ENCODE assay signal across 1 cellular context in genomic region chr7:150399421-150399820, GRCh38.
TF ChIP-seq lines count a peak whose summit lies in the region.

No MANE protein-coding gene starts in this region.

TF ChIP-seq in WTC11, 78 proteins besides CTCF, POLR2A, EP300 and RAD21:
- TF ChIP-seq TP53 (CRISPR knock-in tag; IDR thresholded peaks at IDR 0.05) (no peak), CREM (CRISPR knock-in tag; IDR thresholded peaks at IDR 0.05) (no peak), E2F5 (CRISPR knock-in tag; IDR thresholded peaks at IDR 0.05) (no peak), JAZF1 (CRISPR knock-in tag; IDR thresholded peaks at IDR 0.05) (no peak), NR1H2 (CRISPR knock-in tag; IDR thresholded peaks at IDR 0.05) (no peak), OVOL2 (CRISPR knock-in tag; IDR thresholded peaks at IDR 0.05; ENCODE audit: borderline replicate concordance) (no peak), ZNF281 (CRISPR knock-in tag; IDR thresholded peaks at IDR 0.05) (no peak), CREB1 (CRISPR knock-in tag; IDR thresholded peaks at IDR 0.05) (no peak), FOXJ3 (CRISPR knock-in tag; IDR thresholded peaks at IDR 0.05; ENCODE audit: borderline replicate concordance) (no peak), NFATC4 (CRISPR knock-in tag; IDR thresholded peaks at IDR 0.05) (no peak), MYBL2 (CRISPR knock-in tag; IDR thresholded peaks at IDR 0.05) (no peak), JUN (CRISPR knock-in tag; IDR thresholded peaks at IDR 0.05) (no peak), ZNF396 (CRISPR knock-in tag; IDR thresholded peaks at IDR 0.05; ENCODE audit: borderline replicate concordance) (no peak)
- TF ChIP-seq, protein P1, sequence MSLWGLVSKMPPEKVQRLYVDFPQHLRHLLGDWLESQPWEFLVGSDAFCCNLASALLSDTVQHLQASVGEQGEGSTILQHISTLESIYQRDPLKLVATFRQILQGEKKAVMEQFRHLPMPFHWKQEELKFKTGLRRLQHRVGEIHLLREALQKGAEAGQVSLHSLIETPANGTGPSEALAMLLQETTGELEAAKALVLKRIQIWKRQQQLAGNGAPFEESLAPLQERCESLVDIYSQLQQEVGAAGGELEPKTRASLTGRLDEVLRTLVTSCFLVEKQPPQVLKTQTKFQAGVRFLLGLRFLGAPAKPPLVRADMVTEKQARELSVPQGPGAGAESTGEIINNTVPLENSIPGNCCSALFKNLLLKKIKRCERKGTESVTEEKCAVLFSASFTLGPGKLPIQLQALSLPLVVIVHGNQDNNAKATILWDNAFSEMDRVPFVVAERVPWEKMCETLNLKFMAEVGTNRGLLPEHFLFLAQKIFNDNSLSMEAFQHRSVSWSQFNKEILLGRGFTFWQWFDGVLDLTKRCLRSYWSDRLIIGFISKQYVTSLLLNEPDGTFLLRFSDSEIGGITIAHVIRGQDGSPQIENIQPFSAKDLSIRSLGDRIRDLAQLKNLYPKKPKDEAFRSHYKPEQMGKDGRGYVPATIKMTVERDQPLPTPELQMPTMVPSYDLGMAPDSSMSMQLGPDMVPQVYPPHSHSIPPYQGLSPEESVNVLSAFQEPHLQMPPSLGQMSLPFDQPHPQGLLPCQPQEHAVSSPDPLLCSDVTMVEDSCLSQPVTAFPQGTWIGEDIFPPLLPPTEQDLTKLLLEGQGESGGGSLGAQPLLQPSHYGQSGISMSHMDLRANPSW (CRISPR knock-in tag; conservative IDR thresholded peaks at IDR 0.05; ENCODE audit: low read depth): no peak
- TF ChIP-seq, protein P2, sequence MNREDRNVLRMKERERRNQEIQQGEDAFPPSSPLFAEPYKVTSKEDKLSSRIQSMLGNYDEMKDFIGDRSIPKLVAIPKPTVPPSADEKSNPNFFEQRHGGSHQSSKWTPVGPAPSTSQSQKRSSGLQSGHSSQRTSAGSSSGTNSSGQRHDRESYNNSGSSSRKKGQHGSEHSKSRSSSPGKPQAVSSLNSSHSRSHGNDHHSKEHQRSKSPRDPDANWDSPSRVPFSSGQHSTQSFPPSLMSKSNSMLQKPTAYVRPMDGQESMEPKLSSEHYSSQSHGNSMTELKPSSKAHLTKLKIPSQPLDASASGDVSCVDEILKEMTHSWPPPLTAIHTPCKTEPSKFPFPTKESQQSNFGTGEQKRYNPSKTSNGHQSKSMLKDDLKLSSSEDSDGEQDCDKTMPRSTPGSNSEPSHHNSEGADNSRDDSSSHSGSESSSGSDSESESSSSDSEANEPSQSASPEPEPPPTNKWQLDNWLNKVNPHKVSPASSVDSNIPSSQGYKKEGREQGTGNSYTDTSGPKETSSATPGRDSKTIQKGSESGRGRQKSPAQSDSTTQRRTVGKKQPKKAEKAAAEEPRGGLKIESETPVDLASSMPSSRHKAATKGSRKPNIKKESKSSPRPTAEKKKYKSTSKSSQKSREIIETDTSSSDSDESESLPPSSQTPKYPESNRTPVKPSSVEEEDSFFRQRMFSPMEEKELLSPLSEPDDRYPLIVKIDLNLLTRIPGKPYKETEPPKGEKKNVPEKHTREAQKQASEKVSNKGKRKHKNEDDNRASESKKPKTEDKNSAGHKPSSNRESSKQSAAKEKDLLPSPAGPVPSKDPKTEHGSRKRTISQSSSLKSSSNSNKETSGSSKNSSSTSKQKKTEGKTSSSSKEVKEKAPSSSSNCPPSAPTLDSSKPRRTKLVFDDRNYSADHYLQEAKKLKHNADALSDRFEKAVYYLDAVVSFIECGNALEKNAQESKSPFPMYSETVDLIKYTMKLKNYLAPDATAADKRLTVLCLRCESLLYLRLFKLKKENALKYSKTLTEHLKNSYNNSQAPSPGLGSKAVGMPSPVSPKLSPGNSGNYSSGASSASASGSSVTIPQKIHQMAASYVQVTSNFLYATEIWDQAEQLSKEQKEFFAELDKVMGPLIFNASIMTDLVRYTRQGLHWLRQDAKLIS (CRISPR knock-in tag; IDR thresholded peaks at IDR 0.05; ENCODE audit: borderline replicate concordance): no peak
- TF ChIP-seq, protein P3, sequence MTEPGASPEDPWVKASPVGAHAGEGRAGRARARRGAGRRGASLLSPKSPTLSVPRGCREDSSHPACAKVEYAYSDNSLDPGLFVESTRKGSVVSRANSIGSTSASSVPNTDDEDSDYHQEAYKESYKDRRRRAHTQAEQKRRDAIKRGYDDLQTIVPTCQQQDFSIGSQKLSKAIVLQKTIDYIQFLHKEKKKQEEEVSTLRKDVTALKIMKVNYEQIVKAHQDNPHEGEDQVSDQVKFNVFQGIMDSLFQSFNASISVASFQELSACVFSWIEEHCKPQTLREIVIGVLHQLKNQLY (CRISPR knock-in tag; IDR thresholded peaks at IDR 0.05): no peak
- TF ChIP-seq, protein P4, sequence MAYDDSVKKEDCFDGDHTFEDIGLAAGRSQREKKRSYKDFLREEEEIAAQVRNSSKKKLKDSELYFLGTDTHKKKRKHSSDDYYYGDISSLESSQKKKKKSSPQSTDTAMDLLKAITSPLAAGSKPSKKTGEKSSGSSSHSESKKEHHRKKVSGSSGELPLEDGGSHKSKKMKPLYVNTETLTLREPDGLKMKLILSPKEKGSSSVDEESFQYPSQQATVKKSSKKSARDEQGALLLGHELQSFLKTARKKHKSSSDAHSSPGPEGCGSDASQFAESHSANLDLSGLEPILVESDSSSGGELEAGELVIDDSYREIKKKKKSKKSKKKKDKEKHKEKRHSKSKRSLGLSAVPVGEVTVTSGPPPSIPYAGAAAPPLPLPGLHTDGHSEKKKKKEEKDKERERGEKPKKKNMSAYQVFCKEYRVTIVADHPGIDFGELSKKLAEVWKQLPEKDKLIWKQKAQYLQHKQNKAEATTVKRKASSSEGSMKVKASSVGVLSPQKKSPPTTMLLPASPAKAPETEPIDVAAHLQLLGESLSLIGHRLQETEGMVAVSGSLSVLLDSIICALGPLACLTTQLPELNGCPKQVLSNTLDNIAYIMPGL (CRISPR knock-in tag; IDR thresholded peaks at IDR 0.05): no peak
- TF ChIP-seq, protein P5, sequence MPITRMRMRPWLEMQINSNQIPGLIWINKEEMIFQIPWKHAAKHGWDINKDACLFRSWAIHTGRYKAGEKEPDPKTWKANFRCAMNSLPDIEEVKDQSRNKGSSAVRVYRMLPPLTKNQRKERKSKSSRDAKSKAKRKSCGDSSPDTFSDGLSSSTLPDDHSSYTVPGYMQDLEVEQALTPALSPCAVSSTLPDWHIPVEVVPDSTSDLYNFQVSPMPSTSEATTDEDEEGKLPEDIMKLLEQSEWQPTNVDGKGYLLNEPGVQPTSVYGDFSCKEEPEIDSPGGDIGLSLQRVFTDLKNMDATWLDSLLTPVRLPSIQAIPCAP (CRISPR knock-in tag; IDR thresholded peaks at IDR 0.05): no peak
TF ChIP-seq in WTC11: peak in this region for 0.
